ENCODE assay signal across 8 cellular contexts in genomic region chrX:103533428-103534216, GRCh38. TPM values are rescaled to one million over a fixed set of nuclear protein-coding genes. Genes with fewer than 3 reads are reported as not detected.
DNase-seq lines count a peak whose midpoint lies in the region; ATAC-seq lines count a peak whose summit lies in the region.

No MANE protein-coding gene starts in this region.

- H3K9me3 ChIP-seq in CD8-positive, alpha-beta memory T cell (ENCODE audit: low read length), result no peaks in the 10 kb centered on the region
- H3K9me3 ChIP-seq in GM23248 (ENCODE audit: low read depth), result no peaks in the 10 kb centered on the region

- peaks cover 17% of the 10 kb centered on the region; the same call in 1 of the 2 replicates for H3F3A ChIP-seq in GM23248 (ENCODE audit: insufficient read depth)

- H4K20me1 ChIP-seq in GM23248 (ENCODE audit: insufficient read depth), result no peaks in the 10 kb centered on the region

- peak overlapping the region; percentile 22 for H3K4me3 ChIP-seq in CD8-positive, alpha-beta memory T cell (ENCODE audit: low read length)
- H3K4me3 ChIP-seq in GM23248, result peak overlapping the region; percentile 62

- H3K27me3 ChIP-seq in CD8-positive, alpha-beta memory T cell (ENCODE audit: insufficient read depth, low read length, poor library complexity, severe bottlenecking), result no peaks in the 10 kb centered on the region
- no peaks in the 10 kb centered on the region for H3K27me3 ChIP-seq in GM23248 (replicated peaks; ENCODE audit: insufficient read depth)

- no peaks in the 10 kb centered on the region for H3K9me3 Mint-ChIP-seq in CD8-positive, alpha-beta memory T cell

- peak overlapping the region; percentile 84 for H2AFZ ChIP-seq in GM23248

- no peak for ATAC-seq in GM21737 (IDR thresholded peaks at IDR 0.05; ENCODE audit: unreplicated experiment)

- peak overlapping the region; percentile 57 for H3K9ac ChIP-seq in GM23248

- POLR2A ChIA-PET in CD8-positive, alpha-beta memory T cell (lab: Charles Lee), result no interaction called here

- H3K36me3 Mint-ChIP-seq in CD8-positive, alpha-beta memory T cell, result no peaks in the 10 kb centered on the region

- peaks cover 3 to 6% (median 4%) of the 10 kb centered on the region in 3 donors for H3K4me1 Mint-ChIP-seq in CD8-positive, alpha-beta memory T cell

- peaks cover 0 to 10% of the 10 kb centered on the region in 2 donors for H3K27me3 Mint-ChIP-seq in CD8-positive, alpha-beta memory T cell

- in situ Hi-C loops in GM23248 (cut with MboI), result loop anchor here (10.0 kb wide), 1 partner anchor 151 kb away; the partner anchor contains the start of gene MORF4L2

- no peaks in the 10 kb centered on the region for H3K79me2 ChIP-seq in GM23248 (ENCODE audit: insufficient read depth)

- no peak overlapping the region for H3K27ac ChIP-seq in CD8-positive, alpha-beta memory T cell (ENCODE audit: low read depth, low read length)
- H3K27ac ChIP-seq in GM23248, result no peak overlapping the region

- no peak overlapping the region for H3K27ac Mint-ChIP-seq in CD8-positive, alpha-beta memory T cell

- peak overlapping the region in 5 of 7 donors; percentile 24 to 73 (median 64) for H3K4me3 Mint-ChIP-seq in CD8-positive, alpha-beta memory T cell

- peak overlapping the region; percentile 65 for H3K4me2 ChIP-seq in GM23248 (ENCODE audit: unreplicated experiment)

- H3K36me3 ChIP-seq in CD8-positive, alpha-beta memory T cell (ENCODE audit: insufficient read depth, low read length), result no peaks in the 10 kb centered on the region
- no peaks in the 10 kb centered on the region for H3K36me3 ChIP-seq in GM23248 (ENCODE audit: low read depth)

- 2 to 9% methylated on average over 10 to 15 of the region's 15 CpGs for WGBS in GM23248 (ENCODE audit: low coverage in 1 of 2, low lambda C conversion rate in 2 of 2, missing lambda C conversion rate in 2 of 2), 2 experiments

- DNase-seq in CD8-positive, alpha-beta memory T cell, result peak; percentile 43 to 70 (median 52)
- DNase-seq in GM23248 (peak; percentile 51), NCI-H1694 treated with DMSO at 0.1 percent for 48 hours (lab: John Stamatoyannopoulos, UW) (peak; percentile 60), cerebellum (ENCODE audit: low spot score) (peak; percentile 40), islet precursor cell (peak; percentile 87)
- DNase-seq in activated CD4-positive, CD25-positive, alpha-beta regulatory T cell treated with anti-CD3 and anti-CD28 coated beads, Interleukin-2, amount 50 U/mL, for 16 hours (ENCODE audit: low read depth, low spot score), result peak; percentile 34
- peak; percentile 34 to 48 for DNase-seq in stimulated activated CD4-positive, alpha-beta T cell treated with anti-CD3 and anti-CD28 coated beads, Interleukin-15, amount 100 ng/mL, for 1 hour (ENCODE audit: low read depth in 1 of 2, low spot score in 1 of 2)

- H3K9me2 ChIP-seq in GM23248 (ENCODE audit: insufficient read depth), result no peaks in the 10 kb centered on the region

- CTCF ChIA-PET in CD8-positive, alpha-beta memory T cell (lab: Charles Lee), result interaction anchor here (0.7 to 1.1 kb wide), 3 partner anchors 9 to 286 kb away, joined by 3 read pairs; no protein-coding TSS in a partner anchor

- H3K4me1 ChIP-seq in CD8-positive, alpha-beta memory T cell (ENCODE audit: insufficient read depth, low read length), result peaks cover 5% of the 10 kb centered on the region
- H3K4me1 ChIP-seq in GM23248 (ENCODE audit: insufficient read depth), result peaks cover 18% of the 10 kb centered on the region

RNA-seq across cellular contexts. Expression of gene RAB40A, which starts 14.3 kb away (rescaled TPM):
- under 1 TPM in 1 of 2 experiments, not detected in 1; 0.13 TPM for total RNA-seq in CD8-positive, alpha-beta memory T cell
- polyA plus RNA-seq in CD8-positive, alpha-beta memory T cell, result not detected
- total RNA-seq in GM23248 (2014; rRNA removed; shearing (Covaris generic)), result not detected in 2 replicates
- polyA plus RNA-seq in GM23248 (2016; fragmentation: Nextera tagmentation; extraction: Ambion mirVana), result 0.16 and 0.34 TPM in 2 replicates
- total RNA-seq in cerebellum, result 2.2 TPM

RNA-seq across cellular contexts. Expression of gene TCEAL4, which starts 51.7 kb away (rescaled TPM):
- 10 to 100 TPM; 10.4 to 11.2 TPM for total RNA-seq in CD8-positive, alpha-beta memory T cell
- polyA plus RNA-seq in CD8-positive, alpha-beta memory T cell, result 19.7 TPM
- 41.1 and 44.5 TPM in 2 replicates for total RNA-seq in GM23248 (2014; rRNA removed; shearing (Covaris generic))
- polyA plus RNA-seq in GM23248 (2016; fragmentation: Nextera tagmentation; extraction: Ambion mirVana), result 108 and 112 TPM in 2 replicates
- total RNA-seq in cerebellum, result 30.8 TPM

Comparison
In these comparisons a context has a peak if more than half of its experiments do, and no peak if none do; other contexts are left out.
1. DNase-seq: peak in every context shown above with its lines; median percentile 87 in islet precursor cell; 60 in NCI-H1694 treated with DMSO at 0.1 percent for 48 hours; 52 in CD8-positive, alpha-beta memory T cell; 51 in GM23248; 41 in stimulated activated CD4-positive, alpha-beta T cell treated with anti-CD3 and anti-CD28 coated beads, Interleukin-15, amount 100 ng/mL, for 1 hour; 40 in cerebellum; 34 in activated CD4-positive, CD25-positive, alpha-beta regulatory T cell treated with anti-CD3 and anti-CD28 coated beads, Interleukin-2, amount 50 U/mL, for 16 hours.